ENCODE assay signal across 9 cellular contexts in genomic region chr1:34163792-34164509, GRCh38. TPM values are rescaled to one million over a fixed set of nuclear protein-coding genes. Genes with fewer than 3 reads are reported as not detected.
A peak's percentile ranks its signal among the peaks of the same experiment; 100 is the strongest.
DNase-seq lines count a peak whose midpoint lies in the region; ATAC-seq and TF ChIP-seq lines count a peak whose summit lies in the region.
"Had no signal": no experiment of that assay in that cellular context is flagged by ENCODE, and none has a peak within 500 bp of the region (broad histone marks: within the 10 kb centered on the region; RNA-seq: fewer than 3 reads in every experiment).

No MANE protein-coding gene starts in this region.

- DNase-seq in activated naive CD4-positive, alpha-beta T cell treated with anti-CD3 and anti-CD28 coated beads, Interleukin-2, amount 50 U/mL, for 72 hours (ENCODE audit: low spot score in 2 of 2) = no peak
- DNase-seq in astrocyte of the cerebellum (ENCODE audit: low read depth) = no peak
- DNase-seq in left lobe of liver (ENCODE audit: low spot score) = no peak
- DNase-seq in upper lobe of right lung = no peak
- DNase-seq in Karpas-422 = no peak
- DNase-seq in erythroblast (lab: John Stamatoyannopoulos, UW) = no peak
- DNase-seq: naive B cell had no signal

- H3K27ac Mint-ChIP-seq in activated naive CD4-positive, alpha-beta T cell treated with anti-CD3 and anti-CD28 coated beads, Interleukin-2, amount 50 U/mL, for 24 hours = no peak overlapping the region
- H3K27ac Mint-ChIP-seq in activated naive CD4-positive, alpha-beta T cell treated with anti-CD3 and anti-CD28 coated beads, Interleukin-2, amount 50 U/mL, for 72 hours = no peak overlapping the region

- H3K27me3 ChIP-seq in upper lobe of right lung = peaks cover 72% of the 10 kb centered on the region
- no peaks in the 10 kb centered on the region for H3K27me3 ChIP-seq in Karpas-422 (ENCODE audit: low read length)

- no peak overlapping the region for H3K4me2 ChIP-seq in Karpas-422 (ENCODE audit: low read depth, low read length, poor library complexity, severe bottlenecking)

- H3K36me3 Mint-ChIP-seq in activated naive CD4-positive, alpha-beta T cell treated with anti-CD3 and anti-CD28 coated beads, Interleukin-2, amount 50 U/mL, for 24 hours = no peaks in the 10 kb centered on the region
- peaks cover 5 to 18% of the 10 kb centered on the region in 2 donors for H3K36me3 Mint-ChIP-seq in activated naive CD4-positive, alpha-beta T cell treated with anti-CD3 and anti-CD28 coated beads, Interleukin-2, amount 50 U/mL, for 72 hours

- no peaks in the 10 kb centered on the region for H3K9me3 ChIP-seq in upper lobe of right lung
- H3K9me3 ChIP-seq in Karpas-422 (ENCODE audit: low read length) = no peaks in the 10 kb centered on the region

- H3K27me3 Mint-ChIP-seq in activated naive CD4-positive, alpha-beta T cell treated with anti-CD3 and anti-CD28 coated beads, Interleukin-2, amount 50 U/mL, for 24 hours = peaks cover 40% of the 10 kb centered on the region

- in situ Hi-C loops in astrocyte of the cerebellum (cut with HindIII; ENCODE audit: low sequenced_read_pairs) = loop anchor here (5.0 to 25.0 kb wide), 2 partner anchors 42 to 427 kb away; no protein-coding TSS in a partner anchor

- H3K9ac ChIP-seq in Karpas-422 (ENCODE audit: low read length) = no peak overlapping the region

- H3K36me3 ChIP-seq in upper lobe of right lung (no peaks in the 10 kb centered on the region), Karpas-422 (ENCODE audit: insufficient read depth, low read length) (no peaks in the 10 kb centered on the region)

- TF ChIP-seq CTCF in astrocyte of the cerebellum (IDR thresholded peaks at IDR 0.05; ENCODE audit: low read depth, low read length, missing control alignments) = no peak
- TF ChIP-seq CTCF in upper lobe of right lung (IDR thresholded peaks at IDR 0.05) = no peak

- H4K20me1 ChIP-seq in Karpas-422 (ENCODE audit: insufficient read depth, low read depth, low read length) = no peaks in the 10 kb centered on the region

- peaks cover 19% of the 10 kb centered on the region for H3K4me1 ChIP-seq in upper lobe of right lung
- H3K4me1 ChIP-seq in Karpas-422 (ENCODE audit: low read length) = no peaks in the 10 kb centered on the region

- intact Hi-C loops in upper lobe of right lung (cut with DNase I) = no loop called here

- H2AFZ ChIP-seq in Karpas-422 (ENCODE audit: low read length) = no peak overlapping the region

- no peak overlapping the region for H3K27ac ChIP-seq in upper lobe of right lung
- H3K27ac ChIP-seq in Karpas-422 (ENCODE audit: low read length) = no peak overlapping the region

- no peaks in the 10 kb centered on the region for H3K79me2 ChIP-seq in Karpas-422 (ENCODE audit: low read length)

- no peaks in the 10 kb centered on the region for H3K9me3 Mint-ChIP-seq in activated naive CD4-positive, alpha-beta T cell treated with anti-CD3 and anti-CD28 coated beads, Interleukin-2, amount 50 U/mL, for 24 hours
- no peaks in the 10 kb centered on the region for H3K9me3 Mint-ChIP-seq in activated naive CD4-positive, alpha-beta T cell treated with anti-CD3 and anti-CD28 coated beads, Interleukin-2, amount 50 U/mL, for 72 hours

- TF ChIP-seq POLR2A in erythroblast (IDR thresholded peaks at IDR 0.05; ENCODE audit: low read length) = no peak

- H3K4me3 Mint-ChIP-seq in activated naive CD4-positive, alpha-beta T cell treated with anti-CD3 and anti-CD28 coated beads, Interleukin-2, amount 50 U/mL, for 24 hours = peak overlapping the region; percentile 39

- peaks cover 10% of the 10 kb centered on the region for H3K4me1 Mint-ChIP-seq in activated naive CD4-positive, alpha-beta T cell treated with anti-CD3 and anti-CD28 coated beads, Interleukin-2, amount 50 U/mL, for 24 hours

- ATAC-seq in activated naive CD4-positive, alpha-beta T cell treated with anti-CD3 and anti-CD28 coated beads, Interleukin-2, amount 50 U/mL, for 72 hours = no peak
- peak; percentile 34 for ATAC-seq in left lobe of liver
- ATAC-seq in upper lobe of right lung = no peak
- no peak for ATAC-seq in GM19035 (IDR thresholded peaks at IDR 0.05; ENCODE audit: unreplicated experiment)

- no peaks in the 10 kb centered on the region for H3K9me2 ChIP-seq in Karpas-422 (replicated peaks; ENCODE audit: insufficient read depth, low read length)

- H3K4me3 ChIP-seq in astrocyte of the cerebellum (ENCODE audit: low read depth, low read length) (peak overlapping the region; percentile 63), upper lobe of right lung (peak overlapping the region; percentile 40), Karpas-422 (ENCODE audit: low read length) (no peak overlapping the region)

RNA-seq across cellular contexts. Expression of gene CSMD2, which starts 1.1 kb away (rescaled TPM):
- not detected for total RNA-seq in activated naive CD4-positive, alpha-beta T cell treated with anti-CD3 and anti-CD28 coated beads, Interleukin-2, amount 50 U/mL, for 72 hours
- 0.25 TPM for total RNA-seq in left lobe of liver
- 0.67 TPM for total RNA-seq in upper lobe of right lung
- 0.07 and 0.19 TPM in 2 replicates for total RNA-seq in Karpas-422 (2014; rRNA removed; shearing (Covaris generic); ENCODE audit: low replicate concordance)

RNA-seq across cellular contexts. Expression of gene C1orf94, which starts 12.8 kb away (rescaled TPM):
- not detected for total RNA-seq in activated naive CD4-positive, alpha-beta T cell treated with anti-CD3 and anti-CD28 coated beads, Interleukin-2, amount 50 U/mL, for 72 hours
- total RNA-seq in left lobe of liver (not detected), upper lobe of right lung (not detected)
- total RNA-seq in Karpas-422 (2014; rRNA removed; shearing (Covaris generic); ENCODE audit: low replicate concordance) = not detected in 2 replicates
